Comparison of ENCODE assay signal across 33 cellular contexts in the genomic region with DNA sequence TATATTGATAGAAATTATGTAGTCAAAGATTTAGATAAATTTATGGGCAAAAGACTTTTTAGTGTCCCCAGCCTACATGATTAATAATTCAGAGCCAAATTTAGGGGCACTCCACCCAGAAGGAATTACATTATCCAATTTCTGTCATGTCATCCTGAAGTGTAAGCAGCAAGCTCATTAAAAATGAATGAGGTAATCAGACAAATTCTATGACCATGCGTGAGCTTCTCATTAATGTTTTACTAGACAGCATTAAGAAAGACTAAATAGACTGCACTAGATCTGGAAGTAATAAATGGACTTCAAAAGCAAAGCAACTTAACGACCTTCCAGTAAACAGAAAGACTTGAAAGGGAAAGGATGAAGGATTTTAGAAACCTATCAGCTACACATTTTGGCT. TPM values are rescaled to one million over a fixed set of nuclear protein-coding genes. Genes with fewer than 3 reads are reported as not detected.
DNase-seq lines count a peak whose midpoint lies in the region; ATAC-seq, FAIRE-seq and TF ChIP-seq lines count a peak whose summit lies in the region.
"Had no signal": no experiment of that assay in that cellular context is flagged by ENCODE, and none has a peak within 500 bp of the region (broad histone marks: within the 10 kb centered on the region; RNA-seq: fewer than 3 reads in every experiment).

No MANE protein-coding gene starts in this region.

- TF ChIP-seq CTCF in A549 (IDR thresholded peaks at IDR 0.05) (no peak), kidney epithelial cell (IDR thresholded peaks at IDR 0.05; ENCODE audit: insufficient read depth, low read length, poor library complexity, severe bottlenecking) (no peak), spleen (IDR thresholded peaks at IDR 0.05 in 8 of 11, conservative IDR thresholded peaks at IDR 0.05 in 3 of 11) (no peak)

- no peak for TF ChIP-seq EP300 in A549 (IDR thresholded peaks at IDR 0.05)

- ATAC-seq in A549: no peak
- ATAC-seq: gastrocnemius medialis; left colon; stimulated activated naive CD8-positive, alpha-beta T cell treated with anti-CD3 and anti-CD28 coated beads, Interleukin-15, Interleukin-2, amounts not matched to agents 100 U/mL and 50 U/mL, for 24 hours had no signal

- 24% methylated on average over 2 of the region's 2 CpGs for WGBS in A549 (ENCODE audit: missing lambda C conversion rate)
- 80 to 89% (median 85%) methylated on average over 2 of the region's 2 CpGs for WGBS in spleen, 5 donors

- peak overlapping the region; percentile 38 for H3K4me2 ChIP-seq in A549
- H3K4me2 ChIP-seq: hepatocyte had no signal

- DNase-seq in A549 (ENCODE audit: low read depth in 1 of 2, low spot score in 1 of 2) (peak in 1 of 2 experiments; percentile 9), ACHN (peak; percentile 74), SW480 (ENCODE audit: low spot score) (peak; percentile 46), kidney epithelial cell (ENCODE audit: low read depth) (peak; percentile 55), HTR-8/SVneo (ENCODE audit: insufficient read length, low spot score) (no peak), NCI-H1105 (lab: John Stamatoyannopoulos, UW) (no peak), spleen (no peak)
- no peak for DNase-seq in activated CD4-positive, CD25-positive, alpha-beta regulatory T cell (lab: John Stamatoyannopoulos, UW)
- DNase-seq: activated CD4-positive, alpha-beta T cell treated with anti-CD3 and anti-CD28 coated beads, Interleukin-2, amount 50 U/mL, for 1 hour; activated CD8-positive, alpha-beta memory T cell treated with anti-CD3 and anti-CD28 coated beads, Interleukin-2, amount 50 U/mL, for 48 hours; amniotic stem cell; C1 segment of cervical spinal cord; Caco-2; cerebellar nuclear complex; dermis blood vessel endothelial cell; gastrocnemius medialis; GOT3; HFFc6; KBM-7; left colon; mammary epithelial cell; NCI-H1092 treated with DMSO at 0.1 percent for 48 hours; NCI-H1930; NCI-H526; nephron progenitor cell; ovary; Peyer's patch; SIG-M5; stimulated activated CD4-positive, alpha-beta T cell treated with anti-CD3 and anti-CD28 coated beads, Interleukin-1b, Interleukin-23, amount 100 ng/mL, for 48 hours; stimulated activated naive CD8-positive, alpha-beta T cell treated with anti-CD3 and anti-CD28 coated beads, Interleukin-15, Interleukin-2, amounts not matched to agents 100 U/mL and 50 U/mL, for 24 hours; T1000 had no signal

- TF ChIP-seq POLR2A in A549 (IDR thresholded peaks at IDR 0.05; ENCODE audit: low read length) (no peak), spleen (IDR thresholded peaks at IDR 0.05) (no peak)

- in situ Hi-C loops in ACHN (cut with HindIII; ENCODE audit: low pct_ligation_motif_present, low pct_unique_long_range_greater_than_20kb, low sequenced_read_pairs): no loop called here

- H3K27me3 ChIP-seq in kidney epithelial cell (ENCODE audit: control insufficient read depth, insufficient read depth, low read length) (no peaks in the 10 kb centered on the region), spleen (replicated peaks in 1 of 7) (peaks cover 0 to 4% (median 0%) of the 10 kb centered on the region in 7 donors)
- H3K27me3 ChIP-seq: gastrocnemius medialis, hepatocyte, ovary, Peyer's patch had no signal

- no peak for TF ChIP-seq RAD21 in A549 (conservative IDR thresholded peaks at IDR 0.05 in 1 of 2, IDR thresholded peaks at IDR 0.05 in 1 of 2)

- FAIRE-seq in A549 (lab: Jason Lieb, UNC): peak; percentile 18
- FAIRE-seq in HTR-8/SVneo (lab: Jason Lieb, UNC): no peak

- H3K27ac ChIP-seq in A549: no peak overlapping the region
- H3K27ac ChIP-seq in spleen: no peak overlapping the region
- H3K27ac ChIP-seq: gastrocnemius medialis, hepatocyte, ovary, Peyer's patch, skin epidermis had no signal

- H3K9me3 ChIP-seq in A549 (no peaks in the 10 kb centered on the region), spleen (no peaks in the 10 kb centered on the region)
- H3K9me3 ChIP-seq: Caco-2, gastrocnemius medialis, ovary had no signal

- H3K4me3 ChIP-seq in A549: no peak overlapping the region
- no peak overlapping the region for H3K4me3 ChIP-seq in kidney epithelial cell (ENCODE audit: low read depth, low read length)
- H3K4me3 ChIP-seq in spleen: no peak overlapping the region
- H3K4me3 ChIP-seq: gastrocnemius medialis, hepatocyte, ovary, Peyer's patch, skin epidermis had no signal

- H3K4me1 ChIP-seq in A549 (peaks cover 26% of the 10 kb centered on the region), spleen (peaks cover 0 to 11% (median 0%) of the 10 kb centered on the region in 6 donors)
- H3K4me1 ChIP-seq: Caco-2, gastrocnemius medialis had no signal

- POLR2A ChIA-PET in A549 (lab: Yijun Ruan, JAX): no interaction called here

- intact Hi-C loops in spleen (cut with DNase I; ENCODE audit: low total_unique reads): no loop called here

- H3K36me3 ChIP-seq in kidney epithelial cell (ENCODE audit: control insufficient read depth, insufficient read depth, low read length) (no peaks in the 10 kb centered on the region), spleen (no peaks in the 10 kb centered on the region)
- H3K36me3 ChIP-seq: gastrocnemius medialis, ovary, Peyer's patch had no signal

- CTCF ChIA-PET in A549 (lab: Yijun Ruan, JAX): interaction anchor here (1.8 kb wide), 2 partner anchors 8 to 36 kb away, joined by 4 to 5 read pairs; no protein-coding TSS in a partner anchor

TF ChIP-seq in A549, 52 proteins besides CTCF, POLR2A, EP300 and RAD21:
- TF ChIP-seq, protein P1, sequence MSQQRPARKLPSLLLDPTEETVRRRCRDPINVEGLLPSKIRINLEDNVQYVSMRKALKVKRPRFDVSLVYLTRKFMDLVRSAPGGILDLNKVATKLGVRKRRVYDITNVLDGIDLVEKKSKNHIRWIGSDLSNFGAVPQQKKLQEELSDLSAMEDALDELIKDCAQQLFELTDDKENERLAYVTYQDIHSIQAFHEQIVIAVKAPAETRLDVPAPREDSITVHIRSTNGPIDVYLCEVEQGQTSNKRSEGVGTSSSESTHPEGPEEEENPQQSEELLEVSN (IDR thresholded peaks at IDR 0.05; ENCODE audit: borderline replicate concordance, low read depth): no peak
- TF ChIP-seq MAFK (IDR thresholded peaks at IDR 0.05; ENCODE audit: partially characterized antibody) (peak; percentile 60), NFE2L2 (conservative IDR thresholded peaks at IDR 0.05; ENCODE audit: low read length) (peak; percentile 18; the same call in 1 of the 2 replicates)

RNA-seq across cellular contexts. Expression of a gene that starts 22.7 kb away (rescaled TPM):
- polyA plus RNA-seq in A549 (2011; rRNA removed) (24.7 and 40.4 TPM in 2 replicates), A549 (2017; fragmentation: RNase III; extraction: RNeasy Plus Mini Kit Qiagen cat#74134 plus additional on column Dnase treatment) (19.5 to 19.9 TPM (median 19.6 TPM) in 3 replicates), spleen (1 to 10 TPM; 4.8 to 8.2 (median 6.9) TPM)
- polyA plus RNA-seq in A549 (2012; cell fraction: cytosol; rRNA removed): 7.9 and 8.2 TPM in 2 replicates
- 3.4 and 3.7 TPM in 2 replicates for polyA plus RNA-seq in A549 (2012; cell fraction: nucleus; rRNA removed)
- polyA minus RNA-seq in A549 (2011; rRNA and poly(A)+ RNA removed): 14.2 and 14.5 TPM in 2 replicates
- total RNA-seq in kidney epithelial cell (31.5 and 35.5 TPM in 2 replicates), spleen (10 to 100 TPM in 6 of 7 donors, 1 to 10 TPM in 1; 9.8 to 22.8 (median 13.6) TPM)

Comparison
In these comparisons a context has a peak if more than half of its experiments do, and no peak if none do; other contexts are left out.
1. DNase-seq: peak in ACHN (single experiment), SW480 (single experiment) and kidney epithelial cell (single experiment); none in activated CD4-positive, CD25-positive, alpha-beta regulatory T cell (0 of 4), HTR-8/SVneo (single experiment), NCI-H1105 (single experiment) and spleen (single experiment).